In the genomic region with DNA sequence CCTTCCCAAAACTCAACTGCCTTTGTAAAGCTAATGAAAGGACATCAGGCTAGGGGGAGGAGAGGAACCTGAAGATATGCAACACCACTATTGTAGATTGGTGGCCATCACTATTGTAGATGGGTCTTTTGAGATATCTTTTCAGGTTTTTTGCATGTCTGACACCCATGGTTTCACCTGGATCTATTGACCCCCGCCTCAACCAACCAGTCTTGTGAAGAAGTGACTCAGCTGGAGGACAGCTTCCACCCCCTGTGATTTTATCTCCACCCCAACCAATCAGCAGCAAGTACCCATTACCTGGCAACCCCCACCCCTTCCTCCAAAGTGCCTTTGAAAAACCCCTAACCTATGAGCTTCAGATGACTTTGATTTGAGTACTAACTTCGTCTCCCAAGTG, we compare ENCODE assay signal across 15 cellular contexts.
A peak's percentile ranks its signal among the peaks of the same experiment; 100 is the strongest.
DNase-seq lines count a peak whose midpoint lies in the region; ATAC-seq, FAIRE-seq and TF ChIP-seq lines count a peak whose summit lies in the region.
"Had no signal": no experiment of that assay in that cellular context is flagged by ENCODE, and none has a peak within 500 bp of the region (broad histone marks: within the 10 kb centered on the region; RNA-seq: fewer than 3 reads in every experiment).

No MANE protein-coding gene starts in this region.

- POLR2A ChIA-PET in H1 (lab: Charles Lee; ENCODE audit: partially characterized antibody): no interaction called here

- intact Hi-C loops in body of pancreas (cut with DNase I): no loop called here

- H3K27me3 Mint-ChIP-seq in H9 (ENCODE audit: low read depth): no peaks in the 10 kb centered on the region
- H3K27me3 Mint-ChIP-seq: CD4-positive, alpha-beta memory T cell had no signal

- H4K20me1 ChIP-seq in H9 (ENCODE audit: control insufficient read depth, insufficient read depth, insufficient read length): no peaks in the 10 kb centered on the region
- no peaks in the 10 kb centered on the region for H4K20me1 ChIP-seq in H1 (replicated peaks in 1 of 2; ENCODE audit: control insufficient read depth in 1 of 2, insufficient read depth in 2 of 2, low read length in 2 of 2)

- no peak overlapping the region for H3K18ac ChIP-seq in H9 (ENCODE audit: insufficient read length, low read depth, low read length)
- H3K18ac ChIP-seq in H1 (ENCODE audit: extremely low read depth, low read length): no peak overlapping the region

- no peak overlapping the region for H2AFZ ChIP-seq in H9 (ENCODE audit: low read length)
- H2AFZ ChIP-seq in H1 (ENCODE audit: low read length): no peak overlapping the region

- no peak overlapping the region for H3K27ac ChIP-seq in H9 (ENCODE audit: insufficient read length, low read depth, low read length)
- no peak overlapping the region for H3K27ac ChIP-seq in H1 (ENCODE audit: low read depth, low read length)
- H3K27ac ChIP-seq in body of pancreas: no peak overlapping the region

- H3K27me3 ChIP-seq in H9 (ENCODE audit: insufficient read depth, low read length): no peaks in the 10 kb centered on the region
- peaks cover 0 to 1% (median 0%) of the 10 kb centered on the region in 4 experiments; a peak in 1 of 7 replicates for H3K27me3 ChIP-seq in H1 (replicated peaks in 1 of 4; ENCODE audit: control insufficient read depth in 3 of 4, extremely low read depth in 1 of 4, insufficient read depth in 3 of 4, low read length in 3 of 4)
- H3K27me3 ChIP-seq in body of pancreas: no peaks in the 10 kb centered on the region

- H2BK15ac ChIP-seq in H9 (ENCODE audit: low read depth, low read length): no peak overlapping the region
- H2BK15ac ChIP-seq in H1 (ENCODE audit: low read length): 0 out of 2 replicates have a peak overlapping the region, but pooled peaks have one; percentile 40

- TF ChIP-seq RAD21 in H1 (IDR thresholded peaks at IDR 0.05 in 1 of 2, conservative IDR thresholded peaks at IDR 0.05 in 1 of 2; ENCODE audit: low read depth in 2 of 2, low read length in 2 of 2): no peak

- H2BK12ac ChIP-seq in H9 (ENCODE audit: insufficient read length, low read depth, low read length) (no peak overlapping the region), H1 (ENCODE audit: low read depth, low read length) (no peak overlapping the region)

- peaks cover 0 to 3% of the 10 kb centered on the region in 2 experiments; a peak in 1 of 5 replicates for H3K9me3 Mint-ChIP-seq in H9

- H3K14ac ChIP-seq in H9 (ENCODE audit: insufficient read depth, low read length) (no peak overlapping the region), H1 (ENCODE audit: insufficient read length) (no peak overlapping the region)

- no peak overlapping the region for H2BK5ac ChIP-seq in H9 (ENCODE audit: insufficient read length, low read length)
- no peak overlapping the region for H2BK5ac ChIP-seq in H1 (ENCODE audit: low read depth, low read length)

- peaks cover 11 to 13% of the 10 kb centered on the region in 2 experiments for H3K4me1 Mint-ChIP-seq in H9
- H3K4me1 Mint-ChIP-seq: CD4-positive, alpha-beta memory T cell had no signal

- H3K79me2 ChIP-seq in H9 (ENCODE audit: insufficient read depth, low read length) (no peaks in the 10 kb centered on the region), H1 (ENCODE audit: control insufficient read depth in 1 of 2, insufficient read depth in 2 of 2, low read length in 2 of 2) (no peaks in the 10 kb centered on the region)

- H3K9me3 ChIP-seq in H9 (ENCODE audit: control insufficient read depth, low read depth, low read length) (no peaks in the 10 kb centered on the region), H1 (ENCODE audit: insufficient read depth in 2 of 2, low read depth in 1 of 2, low read length in 1 of 2) (no peaks in the 10 kb centered on the region; a peak in 1 of 4 replicates), body of pancreas (no peaks in the 10 kb centered on the region)
- H3K9me3 ChIP-seq: HAP-1 had no signal

- no peak for TF ChIP-seq EP300 in H1 (IDR thresholded peaks at IDR 0.05; ENCODE audit: borderline replicate concordance in 1 of 2, low read depth in 2 of 2, low read length in 2 of 2)

- WGBS in H9 (ENCODE audit: extremely low coverage, insufficient read length, low lambda C conversion rate): no CpG with 5 or more reads among the region's 2 CpGs
- WGBS in H1 (ENCODE audit: extremely low coverage in 1 of 2, insufficient coverage in 1 of 2, insufficient read length in 1 of 2, insufficient replicate concordance in 2 of 2, low coverage in 1 of 2, low lambda C conversion rate in 2 of 2, missing lambda C conversion rate in 1 of 2), 2 experiments: 63% methylated on average over 2 of the region's 2 CpGs; no CpG with 5 or more reads in 1 of the 2 experiments
- WGBS in body of pancreas, 2 donors: 20 to 47% methylated on average over 2 of the region's 2 CpGs

- no peak overlapping the region for H3T11ph ChIP-seq in H9 (ENCODE audit: low read length)

- no peaks in the 10 kb centered on the region for H3K79me1 ChIP-seq in H9 (ENCODE audit: insufficient read depth, low read depth, low read length, poor library complexity, severe bottlenecking)
- H3K79me1 ChIP-seq in H1 (ENCODE audit: low read depth, low read length): no peaks in the 10 kb centered on the region

- no peaks in the 10 kb centered on the region for H3K23me2 ChIP-seq in H9 (ENCODE audit: insufficient read length, low read depth, low read length, poor library complexity, severe bottlenecking)
- H3K23me2 ChIP-seq in H1 (ENCODE audit: low read depth, low read length): no peaks in the 10 kb centered on the region

- no peak overlapping the region for H4K91ac ChIP-seq in H9 (ENCODE audit: insufficient read length, low read depth, low read length)
- H4K91ac ChIP-seq in H1 (replicated peaks; ENCODE audit: insufficient read length, low read length): no peak overlapping the region

- H3K23ac ChIP-seq in H9 (ENCODE audit: insufficient read length, low read depth, low read length) (no peak overlapping the region), H1 (ENCODE audit: insufficient read length) (no peak overlapping the region)

- peak overlapping the region in 2 of 3 experiments; percentile 61 to 84; a peak in 3 of 7 replicates for H3K27ac Mint-ChIP-seq in H9
- H3K27ac Mint-ChIP-seq: CD4-positive, alpha-beta memory T cell; HFFc6 had no signal

- H4K8ac ChIP-seq in H9 (replicated peaks; ENCODE audit: insufficient read length, low read depth, low read length): no peak overlapping the region
- H4K8ac ChIP-seq in H1 (ENCODE audit: extremely low read depth, insufficient read depth, low read length): no peak overlapping the region

- TF ChIP-seq CTCF in H9 (conservative IDR thresholded peaks at IDR 0.05): no peak
- no peak for TF ChIP-seq CTCF in H1 (IDR thresholded peaks at IDR 0.05; ENCODE audit: control extremely low read depth in 1 of 3, insufficient read depth in 1 of 3, low read depth in 1 of 3, low read length in 3 of 3)
- TF ChIP-seq CTCF in body of pancreas (IDR thresholded peaks at IDR 0.05): no peak

- ATAC-seq in body of pancreas: no peak
- no peak for ATAC-seq in GM18858 (IDR thresholded peaks at IDR 0.05; ENCODE audit: unreplicated experiment)

- H3K4me2 ChIP-seq in H9 (ENCODE audit: insufficient read depth, insufficient read length, low read length): no peak overlapping the region
- H3K4me2 ChIP-seq in H1 (ENCODE audit: insufficient read depth in 1 of 2, low read depth in 2 of 2, low read length in 2 of 2): no peak overlapping the region

- H3K4ac ChIP-seq in H9 (ENCODE audit: low read depth, low read length) (no peak overlapping the region), H1 (replicated peaks; ENCODE audit: insufficient read length, low read depth, low read length) (no peak overlapping the region)

- DNase-seq in H9 (peak; percentile 33), H1 (ENCODE audit: low read depth in 1 of 2, low spot score in 2 of 2) (no peak), iPS-NIHi7 (ENCODE audit: extremely low spot score) (peak; percentile 19), body of pancreas (no peak)
- DNase-seq in activated T-cell treated with anti-CD3 and anti-CD28 coated beads, Interleukin-2, amount 50 U/mL, for 48 hours: no peak
- DNase-seq: C1 segment of cervical spinal cord; Calu3; CD4-positive, alpha-beta memory T cell; COR-L47; DMS53; DMS79 treated with DMSO at 0.1 percent for 48 hours; HFFc6 had no signal

- H3K9ac ChIP-seq in H9 (ENCODE audit: extremely low read depth, insufficient read length, low read length) (no peak overlapping the region), H1 (replicated peaks in 1 of 4; ENCODE audit: extremely low read depth in 1 of 4, low read depth in 3 of 4, low read length in 3 of 4) (no peak overlapping the region)

- H2AK5ac ChIP-seq in H9 (ENCODE audit: insufficient read length, low read length) (no peak overlapping the region), H1 (ENCODE audit: low read depth, low read length) (no peak overlapping the region)

- H3K4me3 ChIP-seq in H1 (ENCODE audit: extremely low read depth in 1 of 4, insufficient read depth in 2 of 4, low read depth in 3 of 4, low read length in 4 of 4): no peak overlapping the region
- H3K4me3 ChIP-seq in body of pancreas: no peak overlapping the region
- H3K4me3 ChIP-seq: HAP-1 had no signal

- peaks cover 0 to 4% (median 0%) of the 10 kb centered on the region in 3 experiments; a peak in 2 of 7 replicates for H3K36me3 Mint-ChIP-seq in H9 (ENCODE audit: insufficient read depth in 1 of 3, low read depth in 3 of 3)
- H3K36me3 Mint-ChIP-seq: CD4-positive, alpha-beta memory T cell had no signal

- H3K56ac ChIP-seq in H9 (ENCODE audit: insufficient read length, low read depth, low read length): no peak overlapping the region
- no peak overlapping the region for H3K56ac ChIP-seq in H1 (replicated peaks; ENCODE audit: insufficient read length, low read depth, low read length)

- H3K4me1 ChIP-seq in H9 (ENCODE audit: insufficient read depth, low read length) (no peaks in the 10 kb centered on the region; the same call in 1 of the 2 replicates), H1 (replicated peaks in 1 of 4; ENCODE audit: control insufficient read depth in 3 of 4, insufficient read depth in 4 of 4, low read length in 3 of 4) (peaks cover 0 to 5% (median 0%) of the 10 kb centered on the region in 4 experiments; a peak in 1 of 7 replicates), body of pancreas (no peaks in the 10 kb centered on the region)
- H3K4me1 ChIP-seq: HAP-1 had no signal

- H3K36me3 ChIP-seq in H1 (ENCODE audit: control insufficient read depth in 2 of 4, insufficient read depth in 4 of 4, low read length in 3 of 4): no peaks in the 10 kb centered on the region
- no peaks in the 10 kb centered on the region for H3K36me3 ChIP-seq in body of pancreas (replicated peaks in 1 of 2; ENCODE audit: insufficient read depth in 1 of 2, low read depth in 2 of 2)
- H3K36me3 ChIP-seq: HAP-1 had no signal

- TF ChIP-seq POLR2A in H1 (IDR thresholded peaks at IDR 0.05; ENCODE audit: control extremely low read depth in 1 of 2, low read depth in 2 of 2, low read length in 2 of 2): no peak
- TF ChIP-seq POLR2A in body of pancreas (IDR thresholded peaks at IDR 0.05): no peak

- no peak for FAIRE-seq in H1 (lab: Jason Lieb, UNC)
- FAIRE-seq: G401.6 had no signal

- no peak overlapping the region for H3K4me3 Mint-ChIP-seq in H9
- H3K4me3 Mint-ChIP-seq: CD4-positive, alpha-beta memory T cell; HFFc6 had no signal

- no peak overlapping the region for H4K5ac ChIP-seq in H9 (ENCODE audit: insufficient read length, low read depth, low read length)
- H4K5ac ChIP-seq in H1 (ENCODE audit: insufficient read length, low read depth, low read length): no peak overlapping the region

- H2BK20ac ChIP-seq in H9 (ENCODE audit: low read depth, low read length, poor library complexity, severe bottlenecking): no peak overlapping the region
- H2BK20ac ChIP-seq in H1 (ENCODE audit: low read length): no peak overlapping the region

- H2BK120ac ChIP-seq in H9 (ENCODE audit: low read depth, low read length, poor library complexity, severe bottlenecking): no peak overlapping the region
- H2BK120ac ChIP-seq in H1 (replicated peaks; ENCODE audit: low read depth, low read length): no peak overlapping the region

- CTCF ChIA-PET in H1 (lab: Charles Lee; ENCODE audit: partially characterized antibody): no interaction called here

Comparison
In these comparisons a context has a peak if more than half of its experiments do, and no peak if none do; other contexts are left out.
1. DNase-seq: peak in H9 (single experiment) and iPS-NIHi7 (single experiment); none in H1 (0 of 2), activated T-cell treated with anti-CD3 and anti-CD28 coated beads, Interleukin-2, amount 50 U/mL, for 48 hours (0 of 2) and body of pancreas (0 of 4).